38 cellular contexts compared by ENCODE assay signal in genomic region chr1:29883986-29884385, GRCh38.
"Had no signal": no experiment of that assay in that cellular context is flagged by ENCODE, and none has a peak within 500 bp of the region (broad histone marks: within the 10 kb centered on the region; RNA-seq: fewer than 3 reads in every experiment).

No MANE protein-coding gene starts in this region.

- H3K9me3 ChIP-seq: adrenal gland, body of pancreas, breast epithelium had no signal

- DNase-seq: activated B cell treated with CpG ODN at 0.5 μM for 24 hours; activated CD4-positive, alpha-beta memory T cell treated with anti-CD3 and anti-CD28 coated beads for 36 hours; activated CD4-positive, alpha-beta T cell treated with anti-CD3 and anti-CD28 coated beads for 4 hours; activated CD4-positive, alpha-beta T cell treated with anti-CD3 and anti-CD28 coated beads, Interleukin-2, amount 10 ng/mL, durations not matched to agents 24 days and 14 days; activated CD4-positive, alpha-beta T cell treated with anti-CD3 and anti-CD28 coated beads, Interleukin-2, amount 50 U/mL, for 1 hour; activated CD4-positive, alpha-beta T cell treated with anti-CD3 and anti-CD28 coated beads, Interleukin-2, amount 50 U/mL, for 4 hours; activated CD4-positive, CD25-positive, alpha-beta regulatory T cell treated with anti-CD3 and anti-CD28 coated beads, Interleukin-2, amount 50 U/mL, for 72 hours; activated CD8-positive, alpha-beta memory T cell treated with anti-CD3 and anti-CD28 coated beads, Interleukin-2, amount 50 U/mL, for 4 hours; activated CD8-positive, alpha-beta T cell treated with anti-CD3 and anti-CD28 coated beads for 36 hours; activated effector memory CD4-positive, alpha-beta T cell treated with anti-CD3 and anti-CD28 coated beads, Interleukin-2, amount 50 U/mL, for 16 hours; activated gamma-delta T cell treated with Interleukin-2 at 50 U/mL for 16 hours; activated naive CD4-positive, alpha-beta T cell; activated naive CD4-positive, alpha-beta T cell treated with anti-CD3 and anti-CD28 coated beads for 36 hours; activated naive CD8-positive, alpha-beta T cell treated with anti-CD3 and anti-CD28 coated beads for 36 hours; activated T-cell treated with anti-CD3 and anti-CD28 coated beads for 4 hours; activated T-cell treated with anti-CD3 and anti-CD28 coated beads, Interleukin-2, amount 50 U/mL, for 1 hour; activated T-cell treated with anti-CD3 and anti-CD28 coated beads, Interleukin-2, amount 50 U/mL, for 4 hours; activated T-cell treated with anti-CD3 and anti-CD28 coated beads, Interleukin-2, amount 50 U/mL, for 72 hours; adrenal gland; amniotic stem cell; aorta; body of pancreas; brain microvascular endothelial cell; caudate nucleus; cerebellar nuclear complex; T-helper 1 cell; T-helper 2 cell; T-helper 9 cell had no signal

- FAIRE-seq: astrocyte, TTC549 had no signal

- H3K4me3 Mint-ChIP-seq: activated B cell treated with CpG ODN at 0.5 μM for 24 hours; activated CD4-positive, alpha-beta memory T cell treated with anti-CD3 and anti-CD28 coated beads for 36 hours; activated CD4-positive, alpha-beta T cell treated with anti-CD3 and anti-CD28 coated beads, Interleukin-2, amount 10 ng/mL, durations not matched to agents 24 days and 14 days; activated CD8-positive, alpha-beta T cell treated with anti-CD3 and anti-CD28 coated beads for 36 hours; activated naive CD4-positive, alpha-beta T cell treated with anti-CD3 and anti-CD28 coated beads for 36 hours; activated naive CD8-positive, alpha-beta T cell treated with anti-CD3 and anti-CD28 coated beads for 36 hours; activated T-cell treated with anti-CD3 and anti-CD28 coated beads, Interleukin-2, amount 50 U/mL, for 4 hours; activated T-cell treated with anti-CD3 and anti-CD28 coated beads, Interleukin-2, amount 50 U/mL, for 72 hours; activated T-helper 1 cell treated with anti-CD3 and anti-CD28 coated beads, Interleukin-12 subunit alpha, Interleukin-12 subunit beta, Interleukin-2, Interleukin-4 antibody, amounts not matched to agents 30 ng/mL and 10 ng/mL and 1 ng/mL, durations not matched to agents 14 hours and 24 hours and 36 hours; activated T-helper 17 cell treated with anti-CD3 and anti-CD28 coated beads, Interleukin-2, amount 50 U/mL, for 72 hours; central memory CD8-positive, alpha-beta T cell; T-helper 1 cell treated with Interleukin-12 subunit alpha and Interleukin-12 subunit beta and Interleukin-4 antibody, amounts not matched to agents 30 μg/mL and 1 μg/mL, for 36 hours; T-helper 2 cell treated with Interferon-gamma antibody and Interleukin-4, amounts not matched to agents 5 μg/mL and 100 μg/mL, for 36 hours had no signal

- H3K36me3 ChIP-seq: adrenal gland, brain microvascular endothelial cell, breast epithelium had no signal

- H3K4me1 ChIP-seq: adrenal gland, body of pancreas, breast epithelium had no signal

- H3K4me3 ChIP-seq: adrenal gland, body of pancreas, breast epithelium had no signal

- ATAC-seq: activated CD8-positive, alpha-beta T cell treated with anti-CD3 and anti-CD28 coated beads for 36 hours; activated naive CD4-positive, alpha-beta T cell treated with anti-CD3 and anti-CD28 coated beads, Interleukin-2, amount 50 U/mL, for 72 hours; activated T-cell treated with anti-CD3 and anti-CD28 coated beads, Interleukin-2, amount 50 U/mL, for 4 hours; activated T-cell treated with anti-CD3 and anti-CD28 coated beads, Interleukin-2, amount 50 U/mL, for 72 hours; activated T-helper 17 cell treated with anti-CD3 and anti-CD28 coated beads, Interleukin-2, amount 50 U/mL, for 72 hours; body of pancreas had no signal

- H3K27me3 ChIP-seq: body of pancreas, brain microvascular endothelial cell had no signal

- H3K36me3 Mint-ChIP-seq: activated CD4-positive, alpha-beta memory T cell treated with anti-CD3 and anti-CD28 coated beads for 36 hours; activated naive CD4-positive, alpha-beta T cell treated with anti-CD3 and anti-CD28 coated beads, Interleukin-2, amount 50 U/mL, for 72 hours; activated naive CD8-positive, alpha-beta T cell treated with anti-CD3 and anti-CD28 coated beads for 36 hours had no signal

- H3K27ac ChIP-seq: adrenal gland, body of pancreas, brain microvascular endothelial cell, breast epithelium, VCaP had no signal

- H3K4me1 Mint-ChIP-seq: activated B cell treated with CpG ODN at 0.5 μM for 24 hours; activated CD4-positive, alpha-beta T cell treated with anti-CD3 and anti-CD28 coated beads, Interleukin-2, amount 10 ng/mL, durations not matched to agents 24 days and 14 days; activated naive CD8-positive, alpha-beta T cell treated with anti-CD3 and anti-CD28 coated beads for 36 hours; activated T-helper 17 cell treated with anti-CD3 and anti-CD28 coated beads, Interleukin-2, amount 50 U/mL, for 72 hours; central memory CD8-positive, alpha-beta T cell had no signal

- H3K9me3 Mint-ChIP-seq: activated B cell treated with CpG ODN at 0.5 μM for 24 hours; activated CD4-positive, alpha-beta memory T cell treated with anti-CD3 and anti-CD28 coated beads for 36 hours; activated CD4-positive, alpha-beta T cell treated with anti-CD3 and anti-CD28 coated beads, Interleukin-2, amount 10 ng/mL, durations not matched to agents 24 days and 14 days; activated CD8-positive, alpha-beta T cell treated with anti-CD3 and anti-CD28 coated beads for 36 hours; activated naive CD4-positive, alpha-beta T cell treated with anti-CD3 and anti-CD28 coated beads for 36 hours; activated naive CD4-positive, alpha-beta T cell treated with anti-CD3 and anti-CD28 coated beads, Interleukin-2, amount 50 U/mL, for 72 hours; activated naive CD8-positive, alpha-beta T cell treated with anti-CD3 and anti-CD28 coated beads for 36 hours; activated T-cell treated with anti-CD3 and anti-CD28 coated beads, Interleukin-2, amount 50 U/mL, for 4 hours; activated T-cell treated with anti-CD3 and anti-CD28 coated beads, Interleukin-2, amount 50 U/mL, for 72 hours; activated T-helper 1 cell treated with anti-CD3 and anti-CD28 coated beads, Interleukin-12 subunit alpha, Interleukin-12 subunit beta, Interleukin-2, Interleukin-4 antibody, amounts not matched to agents 30 ng/mL and 10 ng/mL and 1 ng/mL, durations not matched to agents 14 hours and 24 hours and 36 hours; activated T-helper 17 cell treated with anti-CD3 and anti-CD28 coated beads, Interleukin-2, amount 50 U/mL, for 72 hours; central memory CD8-positive, alpha-beta T cell; T-helper 1 cell treated with Interleukin-12 subunit alpha and Interleukin-12 subunit beta and Interleukin-4 antibody, amounts not matched to agents 30 μg/mL and 1 μg/mL, for 36 hours; T-helper 2 cell treated with Interferon-gamma antibody and Interleukin-4, amounts not matched to agents 5 μg/mL and 100 μg/mL, for 36 hours had no signal

- H3K27ac Mint-ChIP-seq: activated B cell treated with CpG ODN at 0.5 μM for 24 hours; activated CD4-positive, alpha-beta memory T cell treated with anti-CD3 and anti-CD28 coated beads for 36 hours; activated CD4-positive, alpha-beta T cell treated with anti-CD3 and anti-CD28 coated beads, Interleukin-2, amount 10 ng/mL, durations not matched to agents 24 days and 14 days; activated CD8-positive, alpha-beta T cell treated with anti-CD3 and anti-CD28 coated beads for 36 hours; activated naive CD4-positive, alpha-beta T cell treated with anti-CD3 and anti-CD28 coated beads for 36 hours; activated naive CD4-positive, alpha-beta T cell treated with anti-CD3 and anti-CD28 coated beads, Interleukin-2, amount 50 U/mL, for 72 hours; activated naive CD8-positive, alpha-beta T cell treated with anti-CD3 and anti-CD28 coated beads for 36 hours; activated T-cell treated with anti-CD3 and anti-CD28 coated beads, Interleukin-2, amount 50 U/mL, for 72 hours; activated T-helper 1 cell treated with anti-CD3 and anti-CD28 coated beads, Interleukin-12 subunit alpha, Interleukin-12 subunit beta, Interleukin-2, Interleukin-4 antibody, amounts not matched to agents 30 ng/mL and 10 ng/mL and 1 ng/mL, durations not matched to agents 14 hours and 24 hours and 36 hours; activated T-helper 17 cell treated with anti-CD3 and anti-CD28 coated beads, Interleukin-2, amount 50 U/mL, for 72 hours; T-helper 1 cell treated with Interleukin-12 subunit alpha and Interleukin-12 subunit beta and Interleukin-4 antibody, amounts not matched to agents 30 μg/mL and 1 μg/mL, for 36 hours; T-helper 2 cell treated with Interferon-gamma antibody and Interleukin-4, amounts not matched to agents 5 μg/mL and 100 μg/mL, for 36 hours had no signal

- H3K27me3 Mint-ChIP-seq: activated B cell treated with CpG ODN at 0.5 μM for 24 hours; activated CD4-positive, alpha-beta T cell treated with anti-CD3 and anti-CD28 coated beads, Interleukin-2, amount 10 ng/mL, durations not matched to agents 24 days and 14 days; activated naive CD8-positive, alpha-beta T cell treated with anti-CD3 and anti-CD28 coated beads for 36 hours had no signal
